Comparison of ENCODE assay signal across 1 cellular context in the genomic region with DNA sequence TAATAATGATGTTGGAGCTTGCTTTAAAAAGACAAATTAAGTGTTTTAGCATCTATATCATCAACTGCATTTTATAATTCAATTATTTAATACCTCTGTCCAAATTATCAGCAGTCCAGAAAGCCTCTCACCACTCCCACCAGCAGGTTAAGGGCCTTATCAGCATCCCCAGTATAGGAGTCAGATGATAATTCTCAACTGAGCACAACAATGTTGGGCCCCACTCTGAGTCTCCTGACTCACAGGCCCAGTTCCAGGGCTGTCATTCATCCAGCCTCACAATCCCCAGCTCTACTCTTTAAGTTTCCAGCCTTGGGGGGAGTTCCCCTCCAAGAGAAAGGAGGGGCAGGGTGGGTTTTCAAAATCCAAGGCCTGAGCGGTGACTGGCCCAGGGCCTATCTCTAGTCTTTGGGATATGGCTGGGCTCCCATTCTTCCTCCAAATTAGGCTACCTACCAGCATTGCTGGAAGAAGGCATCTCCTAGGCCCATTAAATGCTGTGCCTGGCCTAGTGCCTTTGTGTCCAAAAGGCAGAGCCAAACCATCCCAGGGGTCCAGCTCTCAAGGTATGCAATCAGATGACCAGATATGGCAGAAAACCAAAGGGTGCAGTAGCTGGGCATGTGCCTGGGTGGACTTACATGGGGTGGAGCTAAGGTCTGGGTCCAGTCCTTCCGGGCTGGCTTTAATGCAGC.
TF ChIP-seq lines count a peak whose summit lies in the region.

No MANE protein-coding gene starts in this region.

TF ChIP-seq in K562, 482 proteins besides CTCF, POLR2A, EP300 and RAD21 (continued from another document and continues in another):
- TF ChIP-seq, protein P1, sequence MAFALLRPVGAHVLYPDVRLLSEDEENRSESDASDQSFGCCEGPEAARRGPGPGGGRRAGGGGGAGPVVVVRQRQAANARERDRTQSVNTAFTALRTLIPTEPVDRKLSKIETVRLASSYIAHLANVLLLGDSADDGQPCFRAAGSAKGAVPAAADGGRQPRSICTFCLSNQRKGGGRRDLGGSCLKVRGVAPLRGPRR (CRISPR knock-in tag; IDR thresholded peaks at IDR 0.05): 0 out of 2 replicates have a peak, but pooled peaks have one; percentile 20
- TF ChIP-seq EHMT2 (IDR thresholded peaks at IDR 0.05) (peak; percentile 84), GTF3C2 (IDR thresholded peaks at IDR 0.05; ENCODE audit: borderline replicate concordance, extremely low read depth, insufficient read length) (no peak), ZNF766 (CRISPR knock-in tag; conservative IDR thresholded peaks at IDR 0.05) (peak; percentile 33; the same call in 1 of the 2 replicates), HDGF (IDR thresholded peaks at IDR 0.05) (0 out of 2 replicates have a peak, but pooled peaks have one; percentile 30), YY1 (IDR thresholded peaks at IDR 0.05; ENCODE audit: borderline replicate concordance in 1 of 3, control insufficient read depth in 1 of 3, extremely low read depth in 1 of 3, insufficient read depth in 3 of 3, insufficient read length in 1 of 3, insufficient replicate concordance in 2 of 3, low read depth in 1 of 3, low read length in 2 of 3) (no peak), PHF20 (IDR thresholded peaks at IDR 0.05; ENCODE audit: partially characterized antibody) (no peak), OTX1 (CRISPR knock-in tag; IDR thresholded peaks at IDR 0.05) (no peak), CLOCK (CRISPR knock-in tag; IDR thresholded peaks at IDR 0.05; ENCODE audit: borderline replicate concordance) (no peak), RBM39 (optimal IDR thresholded peaks at IDR 0.05; ENCODE audit: low read depth, low read length) (no peak), KLF13 (tag; IDR thresholded peaks at IDR 0.05; ENCODE audit: borderline replicate concordance, low read depth) (no peak), FOSL1 (tag; conservative IDR thresholded peaks at IDR 0.05) (peak; percentile 85), TEAD1 (CRISPR knock-in tag; IDR thresholded peaks at IDR 0.05) (0 out of 4 replicates have a peak, but pooled peaks of 1 of the 2 experiments have one; percentile 18), CBX8 (IDR thresholded peaks at IDR 0.05; ENCODE audit: borderline replicate concordance, extremely low read depth, low read depth, low read length, poor library complexity, severe bottlenecking) (no peak), HDAC2 (IDR thresholded peaks at IDR 0.05) (peak; percentile 76; the same call in 1 of the 2 replicates), ELF4 (CRISPR knock-in tag; IDR thresholded peaks at IDR 0.05) (no peak), ATF7 (IDR thresholded peaks at IDR 0.05) (peak; percentile 66), ZNF707 (CRISPR knock-in tag; conservative IDR thresholded peaks at IDR 0.05) (no peak), ZBTB7A (IDR thresholded peaks at IDR 0.05; ENCODE audit: borderline replicate concordance, control insufficient read depth, low read depth, low read length) (no peak), KLF1 (tag; IDR thresholded peaks at IDR 0.05) (no peak), MEF2A (IDR thresholded peaks at IDR 0.05; ENCODE audit: control insufficient read depth, low read depth, low read length) (0 out of 2 replicates have a peak, but pooled peaks have one; percentile 39), RBM25 (IDR thresholded peaks at IDR 0.05; ENCODE audit: low read depth, low read length, severe bottlenecking) (no peak), XRCC3 (IDR thresholded peaks at IDR 0.05) (no peak), ZNF23 (CRISPR knock-in tag; IDR thresholded peaks at IDR 0.05) (no peak), ZNF584 (CRISPR knock-in tag; IDR thresholded peaks at IDR 0.05; ENCODE audit: low read depth) (no peak), CCNT2 (IDR thresholded peaks at IDR 0.05; ENCODE audit: borderline replicate concordance, extremely low read depth, insufficient read length, low read depth, low read length) (peak; percentile 83), SRSF7 (optimal IDR thresholded peaks at IDR 0.05; ENCODE audit: low read depth, low read length) (no peak), PRPF4 (IDR thresholded peaks at IDR 0.05; ENCODE audit: insufficient read depth, low read depth, low read length, poor library complexity, severe bottlenecking) (no peak), ZSCAN32 (CRISPR knock-in tag; IDR thresholded peaks at IDR 0.05) (no peak), E2F4 (CRISPR knock-in tag; IDR thresholded peaks at IDR 0.05; ENCODE audit: low read depth) (no peak), ZFP36 (IDR thresholded peaks at IDR 0.05; ENCODE audit: low read depth, low read length, partially characterized antibody) (no peak), ZKSCAN1 (IDR thresholded peaks at IDR 0.05; ENCODE audit: low read depth, low read length) (0 out of 2 replicates have a peak, but pooled peaks have one; percentile 46), ZNF75A (CRISPR knock-in tag; IDR thresholded peaks at IDR 0.05) (no peak), ZNF431 (CRISPR knock-in tag; IDR thresholded peaks at IDR 0.05) (no peak), RBM17 (IDR thresholded peaks at IDR 0.05; ENCODE audit: borderline replicate concordance, low read depth, low read length) (no peak), AFF4 (CRISPR knock-in tag; IDR thresholded peaks at IDR 0.05) (no peak), ZNF76 (CRISPR knock-in tag; IDR thresholded peaks at IDR 0.05; ENCODE audit: borderline replicate concordance) (peak; percentile 72; the same call in 1 of the 2 replicates), ZNF239 (CRISPR knock-in tag; IDR thresholded peaks at IDR 0.05) (no peak), HNRNPK (IDR thresholded peaks at IDR 0.05; ENCODE audit: low read depth, low read length, poor library complexity, severe bottlenecking) (no peak), MTA3 (IDR thresholded peaks at IDR 0.05; ENCODE audit: borderline replicate concordance) (no peak; the same call in 1 of the 2 replicates), XRCC4 (IDR thresholded peaks at IDR 0.05; ENCODE audit: extremely low read depth, insufficient read depth, insufficient read length) (no peak)
- TF ChIP-seq, protein P2, sequence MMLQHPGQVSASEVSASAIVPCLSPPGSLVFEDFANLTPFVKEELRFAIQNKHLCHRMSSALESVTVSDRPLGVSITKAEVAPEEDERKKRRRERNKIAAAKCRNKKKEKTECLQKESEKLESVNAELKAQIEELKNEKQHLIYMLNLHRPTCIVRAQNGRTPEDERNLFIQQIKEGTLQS (IDR thresholded peaks at IDR 0.05): peak; percentile 40; the same call in 1 of the 2 replicates
- TF ChIP-seq, protein P2 (CRISPR knock-in tag; conservative IDR thresholded peaks at IDR 0.05): no peak
- TF ChIP-seq, protein P3, sequence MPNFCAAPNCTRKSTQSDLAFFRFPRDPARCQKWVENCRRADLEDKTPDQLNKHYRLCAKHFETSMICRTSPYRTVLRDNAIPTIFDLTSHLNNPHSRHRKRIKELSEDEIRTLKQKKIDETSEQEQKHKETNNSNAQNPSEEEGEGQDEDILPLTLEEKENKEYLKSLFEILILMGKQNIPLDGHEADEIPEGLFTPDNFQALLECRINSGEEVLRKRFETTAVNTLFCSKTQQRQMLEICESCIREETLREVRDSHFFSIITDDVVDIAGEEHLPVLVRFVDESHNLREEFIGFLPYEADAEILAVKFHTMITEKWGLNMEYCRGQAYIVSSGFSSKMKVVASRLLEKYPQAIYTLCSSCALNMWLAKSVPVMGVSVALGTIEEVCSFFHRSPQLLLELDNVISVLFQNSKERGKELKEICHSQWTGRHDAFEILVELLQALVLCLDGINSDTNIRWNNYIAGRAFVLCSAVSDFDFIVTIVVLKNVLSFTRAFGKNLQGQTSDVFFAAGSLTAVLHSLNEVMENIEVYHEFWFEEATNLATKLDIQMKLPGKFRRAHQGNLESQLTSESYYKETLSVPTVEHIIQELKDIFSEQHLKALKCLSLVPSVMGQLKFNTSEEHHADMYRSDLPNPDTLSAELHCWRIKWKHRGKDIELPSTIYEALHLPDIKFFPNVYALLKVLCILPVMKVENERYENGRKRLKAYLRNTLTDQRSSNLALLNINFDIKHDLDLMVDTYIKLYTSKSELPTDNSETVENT (CRISPR knock-in tag; IDR thresholded peaks at IDR 0.05): no peak
- TF ChIP-seq, protein P4, sequence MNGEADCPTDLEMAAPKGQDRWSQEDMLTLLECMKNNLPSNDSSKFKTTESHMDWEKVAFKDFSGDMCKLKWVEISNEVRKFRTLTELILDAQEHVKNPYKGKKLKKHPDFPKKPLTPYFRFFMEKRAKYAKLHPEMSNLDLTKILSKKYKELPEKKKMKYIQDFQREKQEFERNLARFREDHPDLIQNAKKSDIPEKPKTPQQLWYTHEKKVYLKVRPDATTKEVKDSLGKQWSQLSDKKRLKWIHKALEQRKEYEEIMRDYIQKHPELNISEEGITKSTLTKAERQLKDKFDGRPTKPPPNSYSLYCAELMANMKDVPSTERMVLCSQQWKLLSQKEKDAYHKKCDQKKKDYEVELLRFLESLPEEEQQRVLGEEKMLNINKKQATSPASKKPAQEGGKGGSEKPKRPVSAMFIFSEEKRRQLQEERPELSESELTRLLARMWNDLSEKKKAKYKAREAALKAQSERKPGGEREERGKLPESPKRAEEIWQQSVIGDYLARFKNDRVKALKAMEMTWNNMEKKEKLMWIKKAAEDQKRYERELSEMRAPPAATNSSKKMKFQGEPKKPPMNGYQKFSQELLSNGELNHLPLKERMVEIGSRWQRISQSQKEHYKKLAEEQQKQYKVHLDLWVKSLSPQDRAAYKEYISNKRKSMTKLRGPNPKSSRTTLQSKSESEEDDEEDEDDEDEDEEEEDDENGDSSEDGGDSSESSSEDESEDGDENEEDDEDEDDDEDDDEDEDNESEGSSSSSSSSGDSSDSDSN (IDR thresholded peaks at IDR 0.05; ENCODE audit: borderline replicate concordance in 1 of 2, low read depth in 2 of 2, low read length in 2 of 2): no peak
